In the genomic region with DNA sequence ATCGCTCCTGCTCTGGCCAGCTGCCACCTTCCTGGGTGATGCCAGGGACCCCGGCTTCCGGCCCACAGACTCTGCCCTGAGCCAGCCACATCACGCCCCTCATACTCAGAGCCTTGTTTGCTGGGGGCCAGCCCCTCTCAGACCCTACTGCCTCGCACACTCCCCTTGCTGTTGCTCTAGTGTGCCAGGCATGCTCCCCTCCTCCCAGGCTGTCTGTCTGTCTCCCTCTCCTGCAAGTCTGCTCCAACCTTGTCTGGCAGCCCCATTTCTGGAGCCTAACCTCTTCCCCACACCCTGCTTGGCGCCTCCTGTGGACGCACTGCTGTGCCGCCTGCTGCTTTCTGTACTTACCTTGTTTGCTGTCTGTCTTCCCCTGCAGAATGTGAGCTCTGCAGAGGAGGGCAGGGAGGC, we compare ENCODE assay signal across 18 cellular contexts.
"Had no signal": no experiment of that assay in that cellular context is flagged by ENCODE, and none has a peak within 500 bp of the region (broad histone marks: within the 10 kb centered on the region; RNA-seq: fewer than 3 reads in every experiment).

No MANE protein-coding gene starts in this region.

- H3K27ac Mint-ChIP-seq: activated CD4-positive, alpha-beta memory T cell treated with anti-CD3 and anti-CD28 coated beads for 36 hours; activated CD8-positive, alpha-beta memory T cell treated with anti-CD3 and anti-CD28 coated beads, Interleukin-2, amount 10 ng/mL, durations not matched to agents 7 days and 5 days; activated naive CD4-positive, alpha-beta T cell treated with anti-CD3 and anti-CD28 coated beads, Interleukin-2, amount 10 ng/mL, durations not matched to agents 7 days and 5 days; activated T-helper 2 cell treated with anti-CD3 and anti-CD28 coated beads, Interferon-gamma antibody, Interleukin-2, Interleukin-4, amounts not matched to agents 10 μg/mL and 5 μg/mL and 100 μg/mL, durations not matched to agents 14 hours and 24 hours and 36 hours; effector memory CD8-positive, alpha-beta T cell; immature natural killer cell had no signal

- H3K27me3 Mint-ChIP-seq: activated CD4-positive, alpha-beta memory T cell treated with anti-CD3 and anti-CD28 coated beads for 36 hours had no signal

- H3K9me3 ChIP-seq: ascending aorta, neutrophil, tibial nerve had no signal

- DNase-seq: activated CD4-positive, alpha-beta memory T cell treated with anti-CD3 and anti-CD28 coated beads for 36 hours; activated CD8-positive, alpha-beta memory T cell treated with anti-CD3 and anti-CD28 coated beads, Interleukin-2, amount 10 ng/mL, durations not matched to agents 7 days and 5 days; activated naive CD4-positive, alpha-beta T cell treated with anti-CD3 and anti-CD28 coated beads, Interleukin-2, amount 10 ng/mL, durations not matched to agents 7 days and 5 days; activated T-cell treated with anti-CD3 and anti-CD28 coated beads, Interleukin-2, amount 50 U/mL, for 1 hour; dermis blood vessel endothelial cell; effector memory CD8-positive, alpha-beta T cell; immature natural killer cell; naive B cell; retina; stimulated activated CD4-positive, alpha-beta T cell treated with anti-CD3 and anti-CD28 coated beads, Interleukin-2, amount 100 ng/mL, for 48 hours; stimulated activated naive CD4-positive, alpha-beta T cell; T1000 had no signal

- H3K36me3 ChIP-seq: ascending aorta, neutrophil, tibial nerve had no signal

- H3K27ac ChIP-seq: ascending aorta, epithelial cell of prostate, neutrophil, tibial nerve had no signal

- H3K36me3 Mint-ChIP-seq: activated CD4-positive, alpha-beta memory T cell treated with anti-CD3 and anti-CD28 coated beads for 36 hours; activated CD8-positive, alpha-beta memory T cell treated with anti-CD3 and anti-CD28 coated beads, Interleukin-2, amount 10 ng/mL, durations not matched to agents 7 days and 5 days; activated naive CD4-positive, alpha-beta T cell treated with anti-CD3 and anti-CD28 coated beads, Interleukin-2, amount 10 ng/mL, durations not matched to agents 7 days and 5 days; immature natural killer cell; naive B cell had no signal

- H3K4me1 ChIP-seq: ascending aorta, tibial nerve had no signal

- H3K27me3 ChIP-seq: ascending aorta, neutrophil, tibial nerve had no signal

- H3K4me3 Mint-ChIP-seq: activated CD4-positive, alpha-beta memory T cell treated with anti-CD3 and anti-CD28 coated beads for 36 hours; activated CD8-positive, alpha-beta memory T cell treated with anti-CD3 and anti-CD28 coated beads, Interleukin-2, amount 10 ng/mL, durations not matched to agents 7 days and 5 days; activated naive CD4-positive, alpha-beta T cell treated with anti-CD3 and anti-CD28 coated beads, Interleukin-2, amount 10 ng/mL, durations not matched to agents 7 days and 5 days; effector memory CD8-positive, alpha-beta T cell; immature natural killer cell; naive B cell had no signal

- H3K4me3 ChIP-seq: ascending aorta, lung, tibial nerve had no signal

- H3K9me3 Mint-ChIP-seq: activated CD4-positive, alpha-beta memory T cell treated with anti-CD3 and anti-CD28 coated beads for 36 hours; activated naive CD4-positive, alpha-beta T cell treated with anti-CD3 and anti-CD28 coated beads, Interleukin-2, amount 10 ng/mL, durations not matched to agents 7 days and 5 days; activated T-helper 2 cell treated with anti-CD3 and anti-CD28 coated beads, Interferon-gamma antibody, Interleukin-2, Interleukin-4, amounts not matched to agents 10 μg/mL and 5 μg/mL and 100 μg/mL, durations not matched to agents 14 hours and 24 hours and 36 hours; effector memory CD8-positive, alpha-beta T cell; immature natural killer cell had no signal

- H3K4me1 Mint-ChIP-seq: immature natural killer cell had no signal

- ATAC-seq: activated CD8-positive, alpha-beta memory T cell treated with anti-CD3 and anti-CD28 coated beads, Interleukin-2, amount 10 ng/mL, durations not matched to agents 7 days and 5 days; effector memory CD8-positive, alpha-beta T cell had no signal
